1 cellular context compared by ENCODE assay signal in the genomic region with DNA sequence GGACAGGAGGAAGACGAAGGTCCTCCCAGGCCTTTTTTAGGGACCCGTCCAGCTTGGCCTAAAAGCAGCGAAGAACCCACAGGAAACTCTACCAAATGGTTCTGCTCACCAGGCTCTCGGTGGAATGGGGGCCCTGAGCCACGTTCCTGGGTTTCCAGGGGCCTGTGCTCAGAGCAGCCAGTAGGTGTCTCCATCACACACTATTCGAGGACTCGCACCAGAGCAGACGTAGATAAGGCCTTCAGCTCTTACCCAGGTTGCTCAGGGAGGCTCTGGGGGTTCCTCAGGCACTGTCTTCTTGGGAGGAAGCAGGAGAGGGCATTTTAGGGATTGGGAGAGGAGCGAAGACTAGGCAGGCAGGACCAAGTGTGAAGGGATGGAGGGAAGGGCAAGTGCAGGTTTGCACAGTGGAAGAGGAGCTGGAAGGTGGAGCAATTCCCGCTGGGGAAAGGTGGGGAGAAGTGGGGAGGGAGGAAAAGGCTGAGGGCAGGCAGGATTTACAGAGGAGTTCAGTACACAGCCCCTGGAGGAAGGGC.
TF ChIP-seq lines count a peak whose summit lies in the region.

No MANE protein-coding gene starts in this region.

TF ChIP-seq in HepG2, 621 proteins besides CTCF, POLR2A, EP300 and RAD21 (continued from another document and continues in another):
- TF ChIP-seq, protein P1, sequence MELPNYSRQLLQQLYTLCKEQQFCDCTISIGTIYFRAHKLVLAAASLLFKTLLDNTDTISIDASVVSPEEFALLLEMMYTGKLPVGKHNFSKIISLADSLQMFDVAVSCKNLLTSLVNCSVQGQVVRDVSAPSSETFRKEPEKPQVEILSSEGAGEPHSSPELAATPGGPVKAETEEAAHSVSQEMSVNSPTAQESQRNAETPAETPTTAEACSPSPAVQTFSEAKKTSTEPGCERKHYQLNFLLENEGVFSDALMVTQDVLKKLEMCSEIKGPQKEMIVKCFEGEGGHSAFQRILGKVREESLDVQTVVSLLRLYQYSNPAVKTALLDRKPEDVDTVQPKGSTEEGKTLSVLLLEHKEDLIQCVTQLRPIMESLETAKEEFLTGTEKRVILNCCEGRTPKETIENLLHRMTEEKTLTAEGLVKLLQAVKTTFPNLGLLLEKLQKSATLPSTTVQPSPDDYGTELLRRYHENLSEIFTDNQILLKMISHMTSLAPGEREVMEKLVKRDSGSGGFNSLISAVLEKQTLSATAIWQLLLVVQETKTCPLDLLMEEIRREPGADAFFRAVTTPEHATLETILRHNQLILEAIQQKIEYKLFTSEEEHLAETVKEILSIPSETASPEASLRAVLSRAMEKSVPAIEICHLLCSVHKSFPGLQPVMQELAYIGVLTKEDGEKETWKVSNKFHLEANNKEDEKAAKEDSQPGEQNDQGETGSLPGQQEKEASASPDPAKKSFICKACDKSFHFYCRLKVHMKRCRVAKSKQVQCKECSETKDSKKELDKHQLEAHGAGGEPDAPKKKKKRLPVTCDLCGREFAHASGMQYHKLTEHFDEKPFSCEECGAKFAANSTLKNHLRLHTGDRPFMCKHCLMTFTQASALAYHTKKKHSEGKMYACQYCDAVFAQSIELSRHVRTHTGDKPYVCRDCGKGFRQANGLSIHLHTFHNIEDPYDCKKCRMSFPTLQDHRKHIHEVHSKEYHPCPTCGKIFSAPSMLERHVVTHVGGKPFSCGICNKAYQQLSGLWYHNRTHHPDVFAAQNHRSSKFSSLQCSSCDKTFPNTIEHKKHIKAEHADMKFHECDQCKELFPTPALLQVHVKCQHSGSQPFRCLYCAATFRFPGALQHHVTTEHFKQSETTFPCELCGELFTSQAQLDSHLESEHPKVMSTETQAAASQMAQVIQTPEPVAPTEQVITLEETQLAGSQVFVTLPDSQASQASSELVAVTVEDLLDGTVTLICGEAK (IDR thresholded peaks at IDR 0.05): no peak
- TF ChIP-seq, protein P1 (CRISPR knock-in tag; IDR thresholded peaks at IDR 0.05): 0 out of 2 replicates have a peak, but pooled peaks have one; percentile 31
- TF ChIP-seq, protein P2, sequence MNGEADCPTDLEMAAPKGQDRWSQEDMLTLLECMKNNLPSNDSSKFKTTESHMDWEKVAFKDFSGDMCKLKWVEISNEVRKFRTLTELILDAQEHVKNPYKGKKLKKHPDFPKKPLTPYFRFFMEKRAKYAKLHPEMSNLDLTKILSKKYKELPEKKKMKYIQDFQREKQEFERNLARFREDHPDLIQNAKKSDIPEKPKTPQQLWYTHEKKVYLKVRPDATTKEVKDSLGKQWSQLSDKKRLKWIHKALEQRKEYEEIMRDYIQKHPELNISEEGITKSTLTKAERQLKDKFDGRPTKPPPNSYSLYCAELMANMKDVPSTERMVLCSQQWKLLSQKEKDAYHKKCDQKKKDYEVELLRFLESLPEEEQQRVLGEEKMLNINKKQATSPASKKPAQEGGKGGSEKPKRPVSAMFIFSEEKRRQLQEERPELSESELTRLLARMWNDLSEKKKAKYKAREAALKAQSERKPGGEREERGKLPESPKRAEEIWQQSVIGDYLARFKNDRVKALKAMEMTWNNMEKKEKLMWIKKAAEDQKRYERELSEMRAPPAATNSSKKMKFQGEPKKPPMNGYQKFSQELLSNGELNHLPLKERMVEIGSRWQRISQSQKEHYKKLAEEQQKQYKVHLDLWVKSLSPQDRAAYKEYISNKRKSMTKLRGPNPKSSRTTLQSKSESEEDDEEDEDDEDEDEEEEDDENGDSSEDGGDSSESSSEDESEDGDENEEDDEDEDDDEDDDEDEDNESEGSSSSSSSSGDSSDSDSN (CRISPR knock-in tag; IDR thresholded peaks at IDR 0.05): peak; percentile 30
- TF ChIP-seq POGZ (CRISPR knock-in tag; IDR thresholded peaks at IDR 0.05) (0 out of 2 replicates have a peak, but pooled peaks have one; percentile 8), YY1 (IDR thresholded peaks at IDR 0.05; ENCODE audit: insufficient read depth, insufficient replicate concordance, low read depth, low read length) (no peak), FOXA3 (CRISPR knock-in tag; IDR thresholded peaks at IDR 0.05) (peak; percentile 27; the same call in 1 of the 2 replicates), GABPB1 (CRISPR knock-in tag; IDR thresholded peaks at IDR 0.05) (peak; percentile 24; the same call in 1 of the 2 replicates), SKI (IDR thresholded peaks at IDR 0.05; ENCODE audit: partially characterized antibody) (no peak), ZNF580 (CRISPR knock-in tag; IDR thresholded peaks at IDR 0.05; ENCODE audit: borderline replicate concordance, low read depth) (peak; percentile 51; the same call in 1 of the 2 replicates), STAG1 (CRISPR knock-in tag; IDR thresholded peaks at IDR 0.05) (peak; percentile 97), ZNF746 (CRISPR knock-in tag; IDR thresholded peaks at IDR 0.05) (no peak), KAT8 (CRISPR knock-in tag; IDR thresholded peaks at IDR 0.05) (0 out of 2 replicates have a peak, but pooled peaks have one; percentile 23), SIX1 (CRISPR knock-in tag; IDR thresholded peaks at IDR 0.05; ENCODE audit: borderline replicate concordance) (no peak), IRF2 (CRISPR knock-in tag; IDR thresholded peaks at IDR 0.05) (0 out of 2 replicates have a peak, but pooled peaks have one; percentile 62), GATAD1 (CRISPR knock-in tag; IDR thresholded peaks at IDR 0.05) (0 out of 2 replicates have a peak, but pooled peaks have one; percentile 44)
- TF ChIP-seq, protein P3, sequence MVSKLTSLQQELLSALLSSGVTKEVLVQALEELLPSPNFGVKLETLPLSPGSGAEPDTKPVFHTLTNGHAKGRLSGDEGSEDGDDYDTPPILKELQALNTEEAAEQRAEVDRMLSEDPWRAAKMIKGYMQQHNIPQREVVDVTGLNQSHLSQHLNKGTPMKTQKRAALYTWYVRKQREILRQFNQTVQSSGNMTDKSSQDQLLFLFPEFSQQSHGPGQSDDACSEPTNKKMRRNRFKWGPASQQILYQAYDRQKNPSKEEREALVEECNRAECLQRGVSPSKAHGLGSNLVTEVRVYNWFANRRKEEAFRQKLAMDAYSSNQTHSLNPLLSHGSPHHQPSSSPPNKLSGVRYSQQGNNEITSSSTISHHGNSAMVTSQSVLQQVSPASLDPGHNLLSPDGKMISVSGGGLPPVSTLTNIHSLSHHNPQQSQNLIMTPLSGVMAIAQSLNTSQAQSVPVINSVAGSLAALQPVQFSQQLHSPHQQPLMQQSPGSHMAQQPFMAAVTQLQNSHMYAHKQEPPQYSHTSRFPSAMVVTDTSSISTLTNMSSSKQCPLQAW (CRISPR knock-in tag; IDR thresholded peaks at IDR 0.05): peak; percentile 67
- TF ChIP-seq, protein P4, sequence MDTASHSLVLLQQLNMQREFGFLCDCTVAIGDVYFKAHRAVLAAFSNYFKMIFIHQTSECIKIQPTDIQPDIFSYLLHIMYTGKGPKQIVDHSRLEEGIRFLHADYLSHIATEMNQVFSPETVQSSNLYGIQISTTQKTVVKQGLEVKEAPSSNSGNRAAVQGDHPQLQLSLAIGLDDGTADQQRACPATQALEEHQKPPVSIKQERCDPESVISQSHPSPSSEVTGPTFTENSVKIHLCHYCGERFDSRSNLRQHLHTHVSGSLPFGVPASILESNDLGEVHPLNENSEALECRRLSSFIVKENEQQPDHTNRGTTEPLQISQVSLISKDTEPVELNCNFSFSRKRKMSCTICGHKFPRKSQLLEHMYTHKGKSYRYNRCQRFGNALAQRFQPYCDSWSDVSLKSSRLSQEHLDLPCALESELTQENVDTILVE (CRISPR knock-in tag; IDR thresholded peaks at IDR 0.05): 0 out of 2 replicates have a peak, but pooled peaks have one; percentile 41
- TF ChIP-seq, protein P5, sequence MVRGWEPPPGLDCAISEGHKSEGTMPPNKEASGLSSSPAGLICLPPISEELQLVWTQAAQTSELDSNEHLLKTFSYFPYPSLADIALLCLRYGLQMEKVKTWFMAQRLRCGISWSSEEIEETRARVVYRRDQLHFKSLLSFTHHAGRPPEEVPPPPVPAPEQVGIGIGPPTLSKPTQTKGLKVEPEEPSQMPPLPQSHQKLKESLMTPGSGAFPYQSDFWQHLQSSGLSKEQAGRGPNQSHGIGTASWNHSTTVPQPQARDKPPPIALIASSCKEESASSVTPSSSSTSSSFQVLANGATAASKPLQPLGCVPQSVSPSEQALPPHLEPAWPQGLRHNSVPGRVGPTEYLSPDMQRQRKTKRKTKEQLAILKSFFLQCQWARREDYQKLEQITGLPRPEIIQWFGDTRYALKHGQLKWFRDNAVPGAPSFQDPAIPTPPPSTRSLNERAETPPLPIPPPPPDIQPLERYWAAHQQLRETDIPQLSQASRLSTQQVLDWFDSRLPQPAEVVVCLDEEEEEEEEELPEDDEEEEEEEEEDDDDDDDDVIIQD (CRISPR knock-in tag; IDR thresholded peaks at IDR 0.05; ENCODE audit: low read depth): 0 out of 2 replicates have a peak, but pooled peaks have one; percentile 40
- TF ChIP-seq, protein P6, sequence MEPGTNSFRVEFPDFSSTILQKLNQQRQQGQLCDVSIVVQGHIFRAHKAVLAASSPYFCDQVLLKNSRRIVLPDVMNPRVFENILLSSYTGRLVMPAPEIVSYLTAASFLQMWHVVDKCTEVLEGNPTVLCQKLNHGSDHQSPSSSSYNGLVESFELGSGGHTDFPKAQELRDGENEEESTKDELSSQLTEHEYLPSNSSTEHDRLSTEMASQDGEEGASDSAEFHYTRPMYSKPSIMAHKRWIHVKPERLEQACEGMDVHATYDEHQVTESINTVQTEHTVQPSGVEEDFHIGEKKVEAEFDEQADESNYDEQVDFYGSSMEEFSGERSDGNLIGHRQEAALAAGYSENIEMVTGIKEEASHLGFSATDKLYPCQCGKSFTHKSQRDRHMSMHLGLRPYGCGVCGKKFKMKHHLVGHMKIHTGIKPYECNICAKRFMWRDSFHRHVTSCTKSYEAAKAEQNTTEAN (CRISPR knock-in tag; conservative IDR thresholded peaks at IDR 0.05): no peak
- TF ChIP-seq, protein P7, sequence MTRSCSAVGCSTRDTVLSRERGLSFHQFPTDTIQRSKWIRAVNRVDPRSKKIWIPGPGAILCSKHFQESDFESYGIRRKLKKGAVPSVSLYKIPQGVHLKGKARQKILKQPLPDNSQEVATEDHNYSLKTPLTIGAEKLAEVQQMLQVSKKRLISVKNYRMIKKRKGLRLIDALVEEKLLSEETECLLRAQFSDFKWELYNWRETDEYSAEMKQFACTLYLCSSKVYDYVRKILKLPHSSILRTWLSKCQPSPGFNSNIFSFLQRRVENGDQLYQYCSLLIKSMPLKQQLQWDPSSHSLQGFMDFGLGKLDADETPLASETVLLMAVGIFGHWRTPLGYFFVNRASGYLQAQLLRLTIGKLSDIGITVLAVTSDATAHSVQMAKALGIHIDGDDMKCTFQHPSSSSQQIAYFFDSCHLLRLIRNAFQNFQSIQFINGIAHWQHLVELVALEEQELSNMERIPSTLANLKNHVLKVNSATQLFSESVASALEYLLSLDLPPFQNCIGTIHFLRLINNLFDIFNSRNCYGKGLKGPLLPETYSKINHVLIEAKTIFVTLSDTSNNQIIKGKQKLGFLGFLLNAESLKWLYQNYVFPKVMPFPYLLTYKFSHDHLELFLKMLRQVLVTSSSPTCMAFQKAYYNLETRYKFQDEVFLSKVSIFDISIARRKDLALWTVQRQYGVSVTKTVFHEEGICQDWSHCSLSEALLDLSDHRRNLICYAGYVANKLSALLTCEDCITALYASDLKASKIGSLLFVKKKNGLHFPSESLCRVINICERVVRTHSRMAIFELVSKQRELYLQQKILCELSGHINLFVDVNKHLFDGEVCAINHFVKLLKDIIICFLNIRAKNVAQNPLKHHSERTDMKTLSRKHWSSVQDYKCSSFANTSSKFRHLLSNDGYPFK (CRISPR knock-in tag; IDR thresholded peaks at IDR 0.05; ENCODE audit: borderline replicate concordance): peak; percentile 52; the same call in 1 of the 2 replicates
